1 cellular context compared by ENCODE assay signal in genomic region chr2:43773876-43774613, GRCh38.
TF ChIP-seq lines count a peak whose summit lies in the region.

Gene DYNC2LI1, plus strand, starts transcription at chr2:43774039. Its CDS starts 100 bp downstream, at chr2:43774139.

TF ChIP-seq in K562, 482 proteins besides CTCF, POLR2A, EP300 and RAD21 (continued from another document):
- TF ChIP-seq FOXJ2 (tag; IDR thresholded peaks at IDR 0.05) (peak; percentile 76; the same call in 1 of the 2 replicates), AFF4 (CRISPR knock-in tag; IDR thresholded peaks at IDR 0.05) (no peak), E2F3 (CRISPR knock-in tag; IDR thresholded peaks at IDR 0.05) (no peak), ZNF347 (CRISPR knock-in tag; IDR thresholded peaks at IDR 0.05; ENCODE audit: low read depth) (no peak), PML (IDR thresholded peaks at IDR 0.05; ENCODE audit: low read length) (peak; percentile 24; the same call in 1 of the 2 replicates), ZNF639 (CRISPR knock-in tag; conservative IDR thresholded peaks at IDR 0.05 in 1 of 2, IDR thresholded peaks at IDR 0.05 in 1 of 2) (no peak; a peak in 1 of 4 replicates), TEAD4 (IDR thresholded peaks at IDR 0.05; ENCODE audit: low read length) (peak; percentile 6; the same call in 1 of the 2 replicates), TEAD4 (CRISPR knock-in tag; IDR thresholded peaks at IDR 0.05; ENCODE audit: borderline replicate concordance) (no peak), CBFA2T3 (IDR thresholded peaks at IDR 0.05) (peak; percentile 50), ZFP91 (CRISPR knock-in tag; IDR thresholded peaks at IDR 0.05) (0 out of 2 replicates have a peak, but pooled peaks have one; percentile 16), LEF1 (IDR thresholded peaks at IDR 0.05) (no peak), YBX1 (IDR thresholded peaks at IDR 0.05) (no peak), SUPT5H (IDR thresholded peaks at IDR 0.05) (peak; percentile 76), ETS1 (conservative IDR thresholded peaks at IDR 0.05; ENCODE audit: control insufficient read depth, low read depth, low read length) (peak; percentile 97), ZKSCAN3 (CRISPR knock-in tag; IDR thresholded peaks at IDR 0.05) (no peak), SAP30 (IDR thresholded peaks at IDR 0.05; ENCODE audit: borderline replicate concordance, insufficient read depth, low read depth, low read length, poor library complexity, severe bottlenecking) (peak; percentile 91), TCFL5 (CRISPR knock-in tag; conservative IDR thresholded peaks at IDR 0.05) (no peak), RNF2 (IDR thresholded peaks at IDR 0.05) (no peak), ZFP36 (IDR thresholded peaks at IDR 0.05; ENCODE audit: low read depth, low read length, partially characterized antibody) (peak; percentile 14), KLF6 (CRISPR knock-in tag; IDR thresholded peaks at IDR 0.05; ENCODE audit: borderline replicate concordance) (no peak), FIP1L1 (IDR thresholded peaks at IDR 0.05; ENCODE audit: low read depth, low read length, poor library complexity, severe bottlenecking) (no peak), U2AF1 (optimal IDR thresholded peaks at IDR 0.05; ENCODE audit: low read depth, low read length) (no peak), L3MBTL2 (IDR thresholded peaks at IDR 0.05) (peak; percentile 79), MEF2A (IDR thresholded peaks at IDR 0.05; ENCODE audit: control insufficient read depth, low read depth, low read length) (no peak), BDP1 (IDR thresholded peaks at IDR 0.05; ENCODE audit: insufficient read depth, insufficient read length) (no peak), ZNF174 (CRISPR knock-in tag; IDR thresholded peaks at IDR 0.05) (no peak), POLR2G (IDR thresholded peaks at IDR 0.05; ENCODE audit: low read depth, low read length) (peak; percentile 79), PKNOX1 (IDR thresholded peaks at IDR 0.05) (peak; percentile 35; the same call in 1 of the 2 replicates), THRB (CRISPR knock-in tag; conservative IDR thresholded peaks at IDR 0.05) (no peak), SRF (CRISPR knock-in tag; IDR thresholded peaks at IDR 0.05) (0 out of 4 replicates have a peak, but pooled peaks of 1 of the 2 experiments have one; percentile 52), PATZ1 (CRISPR knock-in tag; IDR thresholded peaks at IDR 0.05; ENCODE audit: borderline replicate concordance) (no peak), EP400 (IDR thresholded peaks at IDR 0.05) (peak; percentile 48; the same call in 1 of the 2 replicates), SNIP1 (IDR thresholded peaks at IDR 0.05; ENCODE audit: low read depth) (no peak)
